Comparison of ENCODE assay signal across 1 cellular context in the genomic region with DNA sequence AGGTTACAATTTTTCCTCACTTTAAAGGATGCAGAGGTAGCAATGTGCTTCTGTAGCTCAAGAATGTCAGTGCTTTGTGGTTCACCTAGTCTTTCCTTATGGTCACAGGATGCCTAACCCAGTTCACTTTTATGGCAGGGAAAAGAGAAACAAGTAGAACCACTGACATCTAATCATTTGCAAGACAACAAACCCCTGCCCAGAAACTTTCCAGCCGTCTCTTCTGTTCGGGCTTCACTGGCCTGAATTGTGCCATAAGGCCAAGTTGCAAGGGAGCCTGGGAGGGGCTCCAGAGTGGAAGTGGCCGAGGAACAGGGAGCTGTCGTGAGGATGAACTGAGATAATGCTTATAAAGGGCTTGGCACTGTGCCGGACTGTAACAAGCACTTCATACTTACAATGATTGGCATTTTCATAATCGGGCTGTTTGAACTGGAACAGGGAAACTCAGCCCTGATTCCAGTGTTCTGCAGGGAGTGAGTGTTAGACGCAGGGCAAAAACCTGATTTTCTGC.
TF ChIP-seq lines count a peak whose summit lies in the region.

No MANE protein-coding gene starts in this region.

TF ChIP-seq in K562, 482 proteins besides CTCF, POLR2A, EP300 and RAD21 (continued from another document):
- TF ChIP-seq, protein P1, sequence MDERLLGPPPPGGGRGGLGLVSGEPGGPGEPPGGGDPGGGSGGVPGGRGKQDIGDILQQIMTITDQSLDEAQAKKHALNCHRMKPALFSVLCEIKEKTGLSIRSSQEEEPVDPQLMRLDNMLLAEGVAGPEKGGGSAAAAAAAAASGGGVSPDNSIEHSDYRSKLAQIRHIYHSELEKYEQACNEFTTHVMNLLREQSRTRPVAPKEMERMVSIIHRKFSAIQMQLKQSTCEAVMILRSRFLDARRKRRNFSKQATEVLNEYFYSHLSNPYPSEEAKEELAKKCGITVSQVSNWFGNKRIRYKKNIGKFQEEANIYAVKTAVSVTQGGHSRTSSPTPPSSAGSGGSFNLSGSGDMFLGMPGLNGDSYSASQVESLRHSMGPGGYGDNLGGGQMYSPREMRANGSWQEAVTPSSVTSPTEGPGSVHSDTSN (CRISPR knock-in tag; IDR thresholded peaks at IDR 0.05; ENCODE audit: low read depth), result no peak
- TF ChIP-seq, protein P1 (tag; conservative IDR thresholded peaks at IDR 0.05; ENCODE audit: low read depth), result 0 out of 2 replicates have a peak, but pooled peaks have one; percentile 14
- TF ChIP-seq ZNF444 (CRISPR knock-in tag; IDR thresholded peaks at IDR 0.05), result no peak
- no peak for TF ChIP-seq KLF6 (CRISPR knock-in tag; IDR thresholded peaks at IDR 0.05; ENCODE audit: borderline replicate concordance)
- TF ChIP-seq YBX1 (IDR thresholded peaks at IDR 0.05), result no peak
- TF ChIP-seq ZNF124 (CRISPR knock-in tag; IDR thresholded peaks at IDR 0.05), result no peak
- TF ChIP-seq BHLHE40 (IDR thresholded peaks at IDR 0.05; ENCODE audit: low read length), result no peak
- TF ChIP-seq JUND (IDR thresholded peaks at IDR 0.05; ENCODE audit: borderline replicate concordance, low read depth, low read length), result no peak
- TF ChIP-seq JUND (tag; IDR thresholded peaks at IDR 0.05; ENCODE audit: borderline replicate concordance, low read depth, low read length), result no peak
- TF ChIP-seq ZBTB7A (IDR thresholded peaks at IDR 0.05; ENCODE audit: borderline replicate concordance, control insufficient read depth, low read depth, low read length), result no peak
- peak; percentile 43; the same call in 1 of the 2 replicates for TF ChIP-seq NFIC (IDR thresholded peaks at IDR 0.05)
- TF ChIP-seq ZNF431 (CRISPR knock-in tag; IDR thresholded peaks at IDR 0.05), result no peak
- TF ChIP-seq, protein P2, sequence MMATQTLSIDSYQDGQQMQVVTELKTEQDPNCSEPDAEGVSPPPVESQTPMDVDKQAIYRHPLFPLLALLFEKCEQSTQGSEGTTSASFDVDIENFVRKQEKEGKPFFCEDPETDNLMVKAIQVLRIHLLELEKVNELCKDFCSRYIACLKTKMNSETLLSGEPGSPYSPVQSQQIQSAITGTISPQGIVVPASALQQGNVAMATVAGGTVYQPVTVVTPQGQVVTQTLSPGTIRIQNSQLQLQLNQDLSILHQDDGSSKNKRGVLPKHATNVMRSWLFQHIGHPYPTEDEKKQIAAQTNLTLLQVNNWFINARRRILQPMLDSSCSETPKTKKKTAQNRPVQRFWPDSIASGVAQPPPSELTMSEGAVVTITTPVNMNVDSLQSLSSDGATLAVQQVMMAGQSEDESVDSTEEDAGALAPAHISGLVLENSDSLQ (IDR thresholded peaks at IDR 0.05), result peak; percentile 36
- no peak for TF ChIP-seq ZNF217 (CRISPR knock-in tag; IDR thresholded peaks at IDR 0.05)
- no peak for TF ChIP-seq PCBP1 (IDR thresholded peaks at IDR 0.05; ENCODE audit: low read depth, low read length, poor library complexity, severe bottlenecking)
